In the genomic region with DNA sequence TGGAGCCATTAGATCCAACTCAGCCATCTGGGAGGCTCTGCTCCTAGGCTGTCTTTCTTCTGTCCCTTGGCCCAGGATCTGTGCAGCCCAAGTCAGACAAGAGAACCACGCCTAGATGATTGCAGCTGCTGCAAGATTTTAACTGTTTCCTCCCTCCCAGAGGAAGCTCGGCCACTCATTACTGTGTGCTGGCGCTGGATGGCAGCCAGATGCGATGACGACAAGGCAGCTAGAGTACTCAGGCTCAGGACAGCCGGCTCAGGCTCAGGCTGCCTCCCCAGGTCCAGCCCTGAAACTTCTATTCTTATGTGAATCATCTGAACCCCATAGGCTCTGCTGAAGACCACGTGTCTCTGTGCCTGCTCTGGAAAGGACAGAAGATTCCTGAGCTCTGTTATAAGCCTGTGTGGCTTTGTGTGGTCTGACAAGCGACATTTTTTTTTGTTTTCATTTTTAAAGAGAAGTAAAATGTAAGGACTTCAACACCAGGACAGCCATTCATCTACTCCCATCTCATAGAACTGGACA, we compare ENCODE assay signal across 1 cellular context.
A peak's percentile ranks its signal among the peaks of the same experiment; 100 is the strongest.
TF ChIP-seq lines count a peak whose summit lies in the region.

No MANE protein-coding gene starts in this region.

TF ChIP-seq in K562, 482 proteins besides CTCF, POLR2A, EP300 and RAD21 (continued from another document and continues in another):
- TF ChIP-seq, protein P1, sequence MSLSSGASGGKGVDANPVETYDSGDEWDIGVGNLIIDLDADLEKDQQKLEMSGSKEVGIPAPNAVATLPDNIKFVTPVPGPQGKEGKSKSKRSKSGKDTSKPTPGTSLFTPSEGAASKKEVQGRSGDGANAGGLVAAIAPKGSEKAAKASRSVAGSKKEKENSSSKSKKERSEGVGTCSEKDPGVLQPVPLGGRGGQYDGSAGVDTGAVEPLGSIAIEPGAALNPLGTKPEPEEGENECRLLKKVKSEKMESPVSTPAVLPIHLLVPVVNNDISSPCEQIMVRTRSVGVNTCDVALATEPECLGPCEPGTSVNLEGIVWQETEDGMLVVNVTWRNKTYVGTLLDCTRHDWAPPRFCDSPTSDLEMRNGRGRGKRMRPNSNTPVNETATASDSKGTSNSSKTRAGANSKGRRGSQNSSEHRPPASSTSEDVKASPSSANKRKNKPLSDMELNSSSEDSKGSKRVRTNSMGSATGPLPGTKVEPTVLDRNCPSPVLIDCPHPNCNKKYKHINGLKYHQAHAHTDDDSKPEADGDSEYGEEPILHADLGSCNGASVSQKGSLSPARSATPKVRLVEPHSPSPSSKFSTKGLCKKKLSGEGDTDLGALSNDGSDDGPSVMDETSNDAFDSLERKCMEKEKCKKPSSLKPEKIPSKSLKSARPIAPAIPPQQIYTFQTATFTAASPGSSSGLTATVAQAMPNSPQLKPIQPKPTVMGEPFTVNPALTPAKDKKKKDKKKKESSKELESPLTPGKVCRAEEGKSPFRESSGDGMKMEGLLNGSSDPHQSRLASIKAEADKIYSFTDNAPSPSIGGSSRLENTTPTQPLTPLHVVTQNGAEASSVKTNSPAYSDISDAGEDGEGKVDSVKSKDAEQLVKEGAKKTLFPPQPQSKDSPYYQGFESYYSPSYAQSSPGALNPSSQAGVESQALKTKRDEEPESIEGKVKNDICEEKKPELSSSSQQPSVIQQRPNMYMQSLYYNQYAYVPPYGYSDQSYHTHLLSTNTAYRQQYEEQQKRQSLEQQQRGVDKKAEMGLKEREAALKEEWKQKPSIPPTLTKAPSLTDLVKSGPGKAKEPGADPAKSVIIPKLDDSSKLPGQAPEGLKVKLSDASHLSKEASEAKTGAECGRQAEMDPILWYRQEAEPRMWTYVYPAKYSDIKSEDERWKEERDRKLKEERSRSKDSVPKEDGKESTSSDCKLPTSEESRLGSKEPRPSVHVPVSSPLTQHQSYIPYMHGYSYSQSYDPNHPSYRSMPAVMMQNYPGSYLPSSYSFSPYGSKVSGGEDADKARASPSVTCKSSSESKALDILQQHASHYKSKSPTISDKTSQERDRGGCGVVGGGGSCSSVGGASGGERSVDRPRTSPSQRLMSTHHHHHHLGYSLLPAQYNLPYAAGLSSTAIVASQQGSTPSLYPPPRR (CRISPR knock-in tag; IDR thresholded peaks at IDR 0.05; ENCODE audit: borderline replicate concordance), result no peak
- TF ChIP-seq ELF1 (tag; IDR thresholded peaks at IDR 0.05) (no peak), DPF2 (IDR thresholded peaks at IDR 0.05) (peak; percentile 60; the same call in 1 of the 2 replicates), MEF2D (tag; conservative IDR thresholded peaks at IDR 0.05; ENCODE audit: low read depth) (no peak), SIN3A (IDR thresholded peaks at IDR 0.05; ENCODE audit: borderline replicate concordance in 2 of 2, control insufficient read depth in 1 of 2, low read depth in 2 of 2, low read length in 2 of 2) (no peak), SNIP1 (IDR thresholded peaks at IDR 0.05; ENCODE audit: low read depth) (no peak), C11orf30 (IDR thresholded peaks at IDR 0.05; ENCODE audit: low read depth) (0 out of 2 replicates have a peak, but pooled peaks have one; percentile 27), FOXK2 (conservative IDR thresholded peaks at IDR 0.05 in 1 of 2, IDR thresholded peaks at IDR 0.05 in 1 of 2; ENCODE audit: low read depth in 2 of 2) (no peak; a peak in 1 of 4 replicates), ARID2 (IDR thresholded peaks at IDR 0.05) (no peak), ATF1 (CRISPR knock-in tag; IDR thresholded peaks at IDR 0.05) (no peak), ATF1 (tag; IDR thresholded peaks at IDR 0.05) (peak; percentile 78), ZNF274 (IDR thresholded peaks at IDR 0.05; ENCODE audit: borderline replicate concordance, low read depth, low read length) (no peak), ZNF3 (CRISPR knock-in tag; IDR thresholded peaks at IDR 0.05) (no peak), ETS2 (tag; IDR thresholded peaks at IDR 0.05; ENCODE audit: borderline replicate concordance, poor library complexity, severe bottlenecking) (no peak), MYC (IDR thresholded peaks at IDR 0.05; ENCODE audit: low read depth, low read length) (peak; percentile 49), MYC (CRISPR knock-in tag; IDR thresholded peaks at IDR 0.05; ENCODE audit: borderline replicate concordance, low read depth) (no peak), ZNF766 (CRISPR knock-in tag; conservative IDR thresholded peaks at IDR 0.05) (no peak), NFIC (IDR thresholded peaks at IDR 0.05) (peak; percentile 97), ZNF354B (CRISPR knock-in tag; IDR thresholded peaks at IDR 0.05) (no peak), ZFP30 (CRISPR knock-in tag; IDR thresholded peaks at IDR 0.05; ENCODE audit: borderline replicate concordance) (no peak), L3MBTL2 (IDR thresholded peaks at IDR 0.05) (peak; percentile 62; the same call in 1 of the 2 replicates), ZNF263 (CRISPR knock-in tag; IDR thresholded peaks at IDR 0.05; ENCODE audit: borderline replicate concordance) (no peak), TGIF2 (CRISPR knock-in tag; IDR thresholded peaks at IDR 0.05) (no peak), NFIX (CRISPR knock-in tag; IDR thresholded peaks at IDR 0.05; ENCODE audit: low read depth) (no peak), KAT7 (CRISPR knock-in tag; IDR thresholded peaks at IDR 0.05; ENCODE audit: borderline replicate concordance) (no peak), ZNF699 (CRISPR knock-in tag; IDR thresholded peaks at IDR 0.05; ENCODE audit: insufficient replicate concordance) (no peak), PRPF4 (IDR thresholded peaks at IDR 0.05; ENCODE audit: insufficient read depth, low read depth, low read length, poor library complexity, severe bottlenecking) (no peak), SMAD2 (IDR thresholded peaks at IDR 0.05; ENCODE audit: low read depth, low read length) (no peak), JUND (IDR thresholded peaks at IDR 0.05; ENCODE audit: borderline replicate concordance, low read depth, low read length) (peak; percentile 84), JUND (tag; IDR thresholded peaks at IDR 0.05; ENCODE audit: borderline replicate concordance, low read depth, low read length) (peak; percentile 75; the same call in 1 of the 3 replicates), NEUROD1 (IDR thresholded peaks at IDR 0.05; ENCODE audit: borderline replicate concordance, low read depth, low read length, partially characterized antibody) (peak; percentile 64), PHB2 (IDR thresholded peaks at IDR 0.05; ENCODE audit: low read depth) (no peak), GABPB1 (CRISPR knock-in tag; IDR thresholded peaks at IDR 0.05) (no peak), KLF13 (tag; IDR thresholded peaks at IDR 0.05; ENCODE audit: borderline replicate concordance, low read depth) (no peak), ZNF408 (CRISPR knock-in tag; IDR thresholded peaks at IDR 0.05; ENCODE audit: low read depth) (no peak), ZBED1 (IDR thresholded peaks at IDR 0.05) (no peak)
- TF ChIP-seq, protein P2, sequence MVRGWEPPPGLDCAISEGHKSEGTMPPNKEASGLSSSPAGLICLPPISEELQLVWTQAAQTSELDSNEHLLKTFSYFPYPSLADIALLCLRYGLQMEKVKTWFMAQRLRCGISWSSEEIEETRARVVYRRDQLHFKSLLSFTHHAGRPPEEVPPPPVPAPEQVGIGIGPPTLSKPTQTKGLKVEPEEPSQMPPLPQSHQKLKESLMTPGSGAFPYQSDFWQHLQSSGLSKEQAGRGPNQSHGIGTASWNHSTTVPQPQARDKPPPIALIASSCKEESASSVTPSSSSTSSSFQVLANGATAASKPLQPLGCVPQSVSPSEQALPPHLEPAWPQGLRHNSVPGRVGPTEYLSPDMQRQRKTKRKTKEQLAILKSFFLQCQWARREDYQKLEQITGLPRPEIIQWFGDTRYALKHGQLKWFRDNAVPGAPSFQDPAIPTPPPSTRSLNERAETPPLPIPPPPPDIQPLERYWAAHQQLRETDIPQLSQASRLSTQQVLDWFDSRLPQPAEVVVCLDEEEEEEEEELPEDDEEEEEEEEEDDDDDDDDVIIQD (CRISPR knock-in tag; IDR thresholded peaks at IDR 0.05), result no peak
- TF ChIP-seq, protein P3, sequence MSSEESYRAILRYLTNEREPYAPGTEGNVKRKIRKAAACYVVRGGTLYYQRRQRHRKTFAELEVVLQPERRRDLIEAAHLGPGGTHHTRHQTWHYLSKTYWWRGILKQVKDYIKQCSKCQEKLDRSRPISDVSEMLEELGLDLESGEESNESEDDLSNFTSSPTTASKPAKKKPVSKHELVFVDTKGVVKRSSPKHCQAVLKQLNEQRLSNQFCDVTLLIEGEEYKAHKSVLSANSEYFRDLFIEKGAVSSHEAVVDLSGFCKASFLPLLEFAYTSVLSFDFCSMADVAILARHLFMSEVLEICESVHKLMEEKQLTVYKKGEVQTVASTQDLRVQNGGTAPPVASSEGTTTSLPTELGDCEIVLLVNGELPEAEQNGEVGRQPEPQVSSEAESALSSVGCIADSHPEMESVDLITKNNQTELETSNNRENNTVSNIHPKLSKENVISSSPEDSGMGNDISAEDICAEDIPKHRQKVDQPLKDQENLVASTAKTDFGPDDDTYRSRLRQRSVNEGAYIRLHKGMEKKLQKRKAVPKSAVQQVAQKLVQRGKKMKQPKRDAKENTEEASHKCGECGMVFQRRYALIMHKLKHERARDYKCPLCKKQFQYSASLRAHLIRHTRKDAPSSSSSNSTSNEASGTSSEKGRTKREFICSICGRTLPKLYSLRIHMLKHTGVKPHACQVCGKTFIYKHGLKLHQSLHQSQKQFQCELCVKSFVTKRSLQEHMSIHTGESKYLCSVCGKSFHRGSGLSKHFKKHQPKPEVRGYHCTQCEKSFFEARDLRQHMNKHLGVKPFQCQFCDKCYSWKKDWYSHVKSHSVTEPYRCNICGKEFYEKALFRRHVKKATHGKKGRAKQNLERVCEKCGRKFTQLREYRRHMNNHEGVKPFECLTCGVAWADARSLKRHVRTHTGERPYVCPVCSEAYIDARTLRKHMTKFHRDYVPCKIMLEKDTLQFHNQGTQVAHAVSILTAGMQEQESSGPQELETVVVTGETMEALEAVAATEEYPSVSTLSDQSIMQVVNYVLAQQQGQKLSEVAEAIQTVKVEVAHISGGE (CRISPR knock-in tag; IDR thresholded peaks at IDR 0.05), result no peak
- TF ChIP-seq, protein P4, sequence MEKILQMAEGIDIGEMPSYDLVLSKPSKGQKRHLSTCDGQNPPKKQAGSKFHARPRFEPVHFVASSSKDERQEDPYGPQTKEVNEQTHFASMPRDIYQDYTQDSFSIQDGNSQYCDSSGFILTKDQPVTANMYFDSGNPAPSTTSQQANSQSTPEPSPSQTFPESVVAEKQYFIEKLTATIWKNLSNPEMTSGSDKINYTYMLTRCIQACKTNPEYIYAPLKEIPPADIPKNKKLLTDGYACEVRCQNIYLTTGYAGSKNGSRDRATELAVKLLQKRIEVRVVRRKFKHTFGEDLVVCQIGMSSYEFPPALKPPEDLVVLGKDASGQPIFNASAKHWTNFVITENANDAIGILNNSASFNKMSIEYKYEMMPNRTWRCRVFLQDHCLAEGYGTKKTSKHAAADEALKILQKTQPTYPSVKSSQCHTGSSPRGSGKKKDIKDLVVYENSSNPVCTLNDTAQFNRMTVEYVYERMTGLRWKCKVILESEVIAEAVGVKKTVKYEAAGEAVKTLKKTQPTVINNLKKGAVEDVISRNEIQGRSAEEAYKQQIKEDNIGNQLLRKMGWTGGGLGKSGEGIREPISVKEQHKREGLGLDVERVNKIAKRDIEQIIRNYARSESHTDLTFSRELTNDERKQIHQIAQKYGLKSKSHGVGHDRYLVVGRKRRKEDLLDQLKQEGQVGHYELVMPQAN (IDR thresholded peaks at IDR 0.05; ENCODE audit: borderline replicate concordance), result no peak
- TF ChIP-seq, protein P5, sequence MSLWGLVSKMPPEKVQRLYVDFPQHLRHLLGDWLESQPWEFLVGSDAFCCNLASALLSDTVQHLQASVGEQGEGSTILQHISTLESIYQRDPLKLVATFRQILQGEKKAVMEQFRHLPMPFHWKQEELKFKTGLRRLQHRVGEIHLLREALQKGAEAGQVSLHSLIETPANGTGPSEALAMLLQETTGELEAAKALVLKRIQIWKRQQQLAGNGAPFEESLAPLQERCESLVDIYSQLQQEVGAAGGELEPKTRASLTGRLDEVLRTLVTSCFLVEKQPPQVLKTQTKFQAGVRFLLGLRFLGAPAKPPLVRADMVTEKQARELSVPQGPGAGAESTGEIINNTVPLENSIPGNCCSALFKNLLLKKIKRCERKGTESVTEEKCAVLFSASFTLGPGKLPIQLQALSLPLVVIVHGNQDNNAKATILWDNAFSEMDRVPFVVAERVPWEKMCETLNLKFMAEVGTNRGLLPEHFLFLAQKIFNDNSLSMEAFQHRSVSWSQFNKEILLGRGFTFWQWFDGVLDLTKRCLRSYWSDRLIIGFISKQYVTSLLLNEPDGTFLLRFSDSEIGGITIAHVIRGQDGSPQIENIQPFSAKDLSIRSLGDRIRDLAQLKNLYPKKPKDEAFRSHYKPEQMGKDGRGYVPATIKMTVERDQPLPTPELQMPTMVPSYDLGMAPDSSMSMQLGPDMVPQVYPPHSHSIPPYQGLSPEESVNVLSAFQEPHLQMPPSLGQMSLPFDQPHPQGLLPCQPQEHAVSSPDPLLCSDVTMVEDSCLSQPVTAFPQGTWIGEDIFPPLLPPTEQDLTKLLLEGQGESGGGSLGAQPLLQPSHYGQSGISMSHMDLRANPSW (CRISPR knock-in tag; IDR thresholded peaks at IDR 0.05), result no peak
- TF ChIP-seq, protein P6, sequence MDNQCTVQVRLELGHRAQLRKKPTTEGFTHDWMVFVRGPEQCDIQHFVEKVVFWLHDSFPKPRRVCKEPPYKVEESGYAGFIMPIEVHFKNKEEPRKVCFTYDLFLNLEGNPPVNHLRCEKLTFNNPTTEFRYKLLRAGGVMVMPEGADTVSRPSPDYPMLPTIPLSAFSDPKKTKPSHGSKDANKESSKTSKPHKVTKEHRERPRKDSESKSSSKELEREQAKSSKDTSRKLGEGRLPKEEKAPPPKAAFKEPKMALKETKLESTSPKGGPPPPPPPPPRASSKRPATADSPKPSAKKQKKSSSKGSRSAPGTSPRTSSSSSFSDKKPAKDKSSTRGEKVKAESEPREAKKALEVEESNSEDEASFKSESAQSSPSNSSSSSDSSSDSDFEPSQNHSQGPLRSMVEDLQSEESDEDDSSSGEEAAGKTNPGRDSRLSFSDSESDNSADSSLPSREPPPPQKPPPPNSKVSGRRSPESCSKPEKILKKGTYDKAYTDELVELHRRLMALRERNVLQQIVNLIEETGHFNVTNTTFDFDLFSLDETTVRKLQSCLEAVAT (IDR thresholded peaks at IDR 0.05), result no peak
- TF ChIP-seq, protein P7, sequence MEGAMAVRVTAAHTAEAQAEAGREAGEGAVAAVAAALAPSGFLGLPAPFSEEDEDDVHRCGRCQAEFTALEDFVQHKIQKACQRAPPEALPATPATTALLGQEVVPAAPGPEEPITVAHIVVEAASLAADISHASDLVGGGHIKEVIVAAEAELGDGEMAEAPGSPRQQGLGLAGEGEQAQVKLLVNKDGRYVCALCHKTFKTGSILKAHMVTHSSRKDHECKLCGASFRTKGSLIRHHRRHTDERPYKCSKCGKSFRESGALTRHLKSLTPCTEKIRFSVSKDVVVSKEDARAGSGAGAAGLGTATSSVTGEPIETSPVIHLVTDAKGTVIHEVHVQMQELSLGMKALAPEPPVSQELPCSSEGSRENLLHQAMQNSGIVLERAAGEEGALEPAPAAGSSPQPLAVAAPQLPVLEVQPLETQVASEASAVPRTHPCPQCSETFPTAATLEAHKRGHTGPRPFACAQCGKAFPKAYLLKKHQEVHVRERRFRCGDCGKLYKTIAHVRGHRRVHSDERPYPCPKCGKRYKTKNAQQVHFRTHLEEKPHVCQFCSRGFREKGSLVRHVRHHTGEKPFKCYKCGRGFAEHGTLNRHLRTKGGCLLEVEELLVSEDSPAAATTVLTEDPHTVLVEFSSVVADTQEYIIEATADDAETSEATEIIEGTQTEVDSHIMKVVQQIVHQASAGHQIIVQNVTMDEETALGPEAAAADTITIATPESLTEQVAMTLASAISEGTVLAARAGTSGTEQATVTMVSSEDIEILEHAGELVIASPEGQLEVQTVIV (CRISPR knock-in tag; IDR thresholded peaks at IDR 0.05; ENCODE audit: borderline replicate concordance), result no peak
